In the genomic region with DNA sequence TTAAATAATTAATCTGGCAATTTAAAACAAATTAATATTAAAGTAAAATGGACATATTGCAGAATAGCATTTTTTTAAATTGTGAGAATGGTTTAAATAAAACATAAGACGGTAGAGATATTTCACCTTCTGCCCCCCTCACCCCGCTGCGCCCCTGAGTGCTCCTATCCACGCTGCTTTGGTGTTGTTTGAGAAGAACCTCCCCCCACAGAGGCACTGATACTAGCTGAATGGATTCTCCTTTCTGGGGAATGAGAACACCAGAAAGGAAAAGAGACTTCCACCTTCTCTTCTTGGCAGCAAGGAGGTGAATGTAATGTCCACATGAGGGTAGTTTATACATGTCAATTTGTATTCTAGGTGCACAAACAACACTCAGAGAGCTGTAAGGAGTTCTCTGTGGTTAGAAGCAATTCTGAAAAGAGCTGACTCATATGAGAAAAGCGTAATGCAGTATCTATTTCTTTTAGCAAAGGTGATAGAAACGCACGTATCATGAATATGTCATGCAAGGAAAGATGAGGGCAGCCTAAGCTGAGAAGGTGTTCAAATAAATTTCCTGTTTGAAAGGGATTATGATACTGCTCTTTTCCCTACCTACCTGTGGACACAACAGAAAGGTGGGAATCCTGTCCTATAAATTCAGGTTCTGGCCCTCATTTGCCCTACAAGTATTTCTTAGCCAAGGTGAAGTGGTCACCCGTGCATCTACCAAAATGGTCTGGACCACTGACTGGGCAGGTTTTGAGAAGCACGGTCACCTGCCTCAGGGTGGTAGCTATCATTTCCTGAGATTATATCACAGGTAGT, we compare ENCODE assay signal across 10 cellular contexts.
DNase-seq lines count a peak whose midpoint lies in the region; ATAC-seq and TF ChIP-seq lines count a peak whose summit lies in the region.
"Had no signal": no experiment of that assay in that cellular context is flagged by ENCODE, and none has a peak within 500 bp of the region (broad histone marks: within the 10 kb centered on the region; RNA-seq: fewer than 3 reads in every experiment).

No MANE protein-coding gene starts in this region.

- DNase-seq in RPMI8226: peak; percentile 78
- no peak for DNase-seq in osteoblast (ENCODE audit: insufficient read length, low spot score, missing footprints)
- DNase-seq in midbrain (lab: John Stamatoyannopoulos, UW): no peak
- DNase-seq in NOMO-1 treated with DMSO at 0.1 percent for 48 hours (lab: John Stamatoyannopoulos, UW; ENCODE audit: unreplicated experiment): no peak
- DNase-seq in naive thymus-derived CD4-positive, alpha-beta T cell: no peak
- no peak for DNase-seq in activated naive CD4-positive, alpha-beta T cell treated with anti-CD3 and anti-CD28 coated beads for 36 hours
- DNase-seq: activated naive CD4-positive, alpha-beta T cell had no signal

- H3K79me2 ChIP-seq in osteoblast (ENCODE audit: insufficient read depth, low read length): peaks cover 3% of the 10 kb centered on the region

- POLR2A ChIA-PET in naive thymus-derived CD4-positive, alpha-beta T cell (lab: Charles Lee): interaction anchor here (0.7 kb wide), 1 partner anchor 31 kb away, joined by 3 read pairs; no protein-coding TSS in a partner anchor

- H3K4me3 Mint-ChIP-seq in naive thymus-derived CD4-positive, alpha-beta T cell: no peak overlapping the region
- H3K4me3 Mint-ChIP-seq in activated naive CD4-positive, alpha-beta T cell treated with anti-CD3 and anti-CD28 coated beads for 36 hours: no peak overlapping the region

- no peaks in the 10 kb centered on the region for H3K27me3 ChIP-seq in osteoblast (ENCODE audit: insufficient read depth, low read length)
- H3K27me3 ChIP-seq in naive thymus-derived CD4-positive, alpha-beta T cell (ENCODE audit: control insufficient read depth in 2 of 2, insufficient read depth in 2 of 2, low read length in 2 of 2): no peaks in the 10 kb centered on the region

- H3K27me3 Mint-ChIP-seq in naive thymus-derived CD4-positive, alpha-beta T cell: no peaks in the 10 kb centered on the region
- no peaks in the 10 kb centered on the region for H3K27me3 Mint-ChIP-seq in activated naive CD4-positive, alpha-beta T cell treated with anti-CD3 and anti-CD28 coated beads for 36 hours (ENCODE audit: low read depth)
- H3K27me3 Mint-ChIP-seq: IgD-negative memory B cell had no signal

- ATAC-seq in GM19025 (IDR thresholded peaks at IDR 0.05; ENCODE audit: low read depth, unreplicated experiment) (peak; percentile 78), HG02642 (IDR thresholded peaks at IDR 0.05; ENCODE audit: poor library complexity, unreplicated experiment) (peak; percentile 65)
- ATAC-seq in naive thymus-derived CD4-positive, alpha-beta T cell: no peak

- TF ChIP-seq CTCF in osteoblast (IDR thresholded peaks at IDR 0.05; ENCODE audit: extremely low read depth, low read depth, low read length): no peak

- H3K36me3 Mint-ChIP-seq in naive thymus-derived CD4-positive, alpha-beta T cell: peaks cover 0 to 11% (median 0%) of the 10 kb centered on the region in 5 donors
- H3K36me3 Mint-ChIP-seq in activated naive CD4-positive, alpha-beta T cell treated with anti-CD3 and anti-CD28 coated beads for 36 hours (ENCODE audit: low read depth): peaks cover 5% of the 10 kb centered on the region
- H3K36me3 Mint-ChIP-seq: IgD-negative memory B cell had no signal

- no peak overlapping the region for H3K27ac Mint-ChIP-seq in naive thymus-derived CD4-positive, alpha-beta T cell
- H3K27ac Mint-ChIP-seq in activated naive CD4-positive, alpha-beta T cell treated with anti-CD3 and anti-CD28 coated beads for 36 hours: no peak overlapping the region
- H3K27ac Mint-ChIP-seq: IgD-negative memory B cell had no signal

- CTCF ChIA-PET in naive thymus-derived CD4-positive, alpha-beta T cell (lab: Charles Lee): interaction anchor here (0.8 kb wide), 1 partner anchor 202 kb away, joined by 3 read pairs; no protein-coding TSS in a partner anchor
- CTCF ChIA-PET in activated naive CD4-positive, alpha-beta T cell treated with anti-CD3 and anti-CD28 coated beads for 36 hours (lab: Charles Lee): interaction anchor here (0.6 to 0.7 kb wide), 2 partner anchors 9 to 14 kb away, joined by 3 to 4 read pairs; no protein-coding TSS in a partner anchor

- H3K4me1 Mint-ChIP-seq in naive thymus-derived CD4-positive, alpha-beta T cell: peaks cover 4 to 15% (median 7%) of the 10 kb centered on the region in 7 donors
- H3K4me1 Mint-ChIP-seq in activated naive CD4-positive, alpha-beta T cell treated with anti-CD3 and anti-CD28 coated beads for 36 hours (ENCODE audit: low read depth): peaks cover 14% of the 10 kb centered on the region

- no peaks in the 10 kb centered on the region for H3K36me3 ChIP-seq in osteoblast (ENCODE audit: insufficient read depth, low read length)
- H3K36me3 ChIP-seq in naive thymus-derived CD4-positive, alpha-beta T cell (ENCODE audit: control insufficient read depth in 2 of 3, insufficient read depth in 3 of 3, low read length in 3 of 3): no peaks in the 10 kb centered on the region

- peak overlapping the region; percentile 18 for H3K4me2 ChIP-seq in osteoblast (ENCODE audit: insufficient read depth, low read length)

- no peaks in the 10 kb centered on the region for H4K20me1 ChIP-seq in osteoblast (ENCODE audit: insufficient read depth, low read length)

- no peaks in the 10 kb centered on the region for H3K9me3 ChIP-seq in osteoblast (ENCODE audit: low read depth, low read length)
- H3K9me3 ChIP-seq in naive thymus-derived CD4-positive, alpha-beta T cell (ENCODE audit: control insufficient read depth in 2 of 3, low read length in 3 of 3): no peaks in the 10 kb centered on the region

- no peaks in the 10 kb centered on the region for H3K9me3 Mint-ChIP-seq in naive thymus-derived CD4-positive, alpha-beta T cell
- H3K9me3 Mint-ChIP-seq in activated naive CD4-positive, alpha-beta T cell treated with anti-CD3 and anti-CD28 coated beads for 36 hours: no peaks in the 10 kb centered on the region
- H3K9me3 Mint-ChIP-seq: IgD-negative memory B cell had no signal

- H3K4me3 ChIP-seq in osteoblast (ENCODE audit: insufficient read depth, low read length): no peak overlapping the region
- no peak overlapping the region for H3K4me3 ChIP-seq in naive thymus-derived CD4-positive, alpha-beta T cell (ENCODE audit: low read length)

- peaks cover 39% of the 10 kb centered on the region for H3K4me1 ChIP-seq in osteoblast (ENCODE audit: insufficient read depth, low read length)
- H3K4me1 ChIP-seq in naive thymus-derived CD4-positive, alpha-beta T cell (ENCODE audit: control insufficient read depth in 2 of 2, insufficient read depth in 2 of 2, low read length in 2 of 2): no peaks in the 10 kb centered on the region

- intact Hi-C loops in naive thymus-derived CD4-positive, alpha-beta T cell (cut with micrococcal nuclease): no loop called here
- intact Hi-C loops in activated naive CD4-positive, alpha-beta T cell treated with anti-CD3 and anti-CD28 coated beads for 36 hours (cut with micrococcal nuclease): no loop called here

- no peak overlapping the region for H2AFZ ChIP-seq in osteoblast (ENCODE audit: low read length)

- peak overlapping the region; percentile 94 for H3K27ac ChIP-seq in osteoblast (ENCODE audit: low read depth, low read length)
- no peak overlapping the region for H3K27ac ChIP-seq in naive thymus-derived CD4-positive, alpha-beta T cell (ENCODE audit: low read depth, low read length)
